11 cellular contexts compared by ENCODE assay signal in genomic region chr1:161915051-161915503, GRCh38.
DNase-seq lines count a peak whose midpoint lies in the region; ATAC-seq and TF ChIP-seq lines count a peak whose summit lies in the region.
"Had no signal": no experiment of that assay in that cellular context is flagged by ENCODE, and none has a peak within 500 bp of the region (broad histone marks: within the 10 kb centered on the region; RNA-seq: fewer than 3 reads in every experiment).

No MANE protein-coding gene starts in this region.

- H3K9me3 ChIP-seq in A673 (ENCODE audit: low read depth, low read length, poor library complexity, severe bottlenecking) = no peaks in the 10 kb centered on the region
- H3K9me3 ChIP-seq: sigmoid colon, transverse colon had no signal

- ATAC-seq in HG02938 (IDR thresholded peaks at IDR 0.05; ENCODE audit: unreplicated experiment) (peak; percentile 87), omental fat pad (ENCODE audit: low FRiP score) (no peak), HG03108 (IDR thresholded peaks at IDR 0.05; ENCODE audit: unreplicated experiment) (no peak)
- ATAC-seq in stimulated activated naive CD8-positive, alpha-beta T cell treated with anti-CD3 and anti-CD28 coated beads, Interleukin-15, amount 100 ng/mL, for 72 hours = peak; percentile 91

- no peak overlapping the region for H3K27ac Mint-ChIP-seq in activated naive CD4-positive, alpha-beta T cell treated with anti-CD3 and anti-CD28 coated beads for 36 hours
- H3K27ac Mint-ChIP-seq in stimulated activated naive CD8-positive, alpha-beta T cell treated with anti-CD3 and anti-CD28 coated beads, Interleukin-15, amount 100 ng/mL, for 72 hours = no peak overlapping the region

- DNase-seq in activated naive CD4-positive, alpha-beta T cell treated with anti-CD3 and anti-CD28 coated beads for 36 hours = peak; percentile 83
- DNase-seq in activated naive CD4-positive, alpha-beta T cell (lab: John Stamatoyannopoulos, UW) = no peak
- peak; percentile 40 to 58 for DNase-seq in activated T-cell treated with anti-CD3 and anti-CD28 coated beads, Interleukin-2, amount 50 U/mL, for 48 hours
- DNase-seq in stimulated activated naive CD8-positive, alpha-beta T cell treated with anti-CD3 and anti-CD28 coated beads, Interleukin-15, amount 100 ng/mL, for 72 hours = peak; percentile 19 to 49
- DNase-seq in omental fat pad (ENCODE audit: low spot score) (no peak), A673 (ENCODE audit: low spot score) (no peak)
- DNase-seq: NCI-H1105 treated with DMSO at 0.1 percent for 48 hours, sigmoid colon, transverse colon had no signal

- no peaks in the 10 kb centered on the region for H3K4me1 ChIP-seq in A673 (ENCODE audit: insufficient read depth, low read length, poor library complexity, severe bottlenecking)

- H3K36me3 Mint-ChIP-seq in activated naive CD4-positive, alpha-beta T cell treated with anti-CD3 and anti-CD28 coated beads for 36 hours (ENCODE audit: low read depth) = peaks cover 10% of the 10 kb centered on the region

- H3K4me3 ChIP-seq in A673 (ENCODE audit: low read depth, low read length, poor library complexity, severe bottlenecking) = no peak overlapping the region
- H3K4me3 ChIP-seq: sigmoid colon, transverse colon had no signal

- peaks cover 35% of the 10 kb centered on the region for H3K4me1 Mint-ChIP-seq in activated naive CD4-positive, alpha-beta T cell treated with anti-CD3 and anti-CD28 coated beads for 36 hours (ENCODE audit: low read depth)
- peaks cover 22% of the 10 kb centered on the region for H3K4me1 Mint-ChIP-seq in stimulated activated naive CD8-positive, alpha-beta T cell treated with anti-CD3 and anti-CD28 coated beads, Interleukin-15, amount 100 ng/mL, for 72 hours

- H3K27me3 Mint-ChIP-seq in activated naive CD4-positive, alpha-beta T cell treated with anti-CD3 and anti-CD28 coated beads for 36 hours (ENCODE audit: low read depth) = no peaks in the 10 kb centered on the region
- H3K27me3 Mint-ChIP-seq in stimulated activated naive CD8-positive, alpha-beta T cell treated with anti-CD3 and anti-CD28 coated beads, Interleukin-15, amount 100 ng/mL, for 72 hours = no peaks in the 10 kb centered on the region

- no TSS peak for BruUV-seq in A673 (replicated peaks; lab: Mats Ljungman, UMichigan)

- H3K27me3 ChIP-seq in A673 (replicated peaks; ENCODE audit: insufficient read depth, low read depth, low read length, poor library complexity) = no peaks in the 10 kb centered on the region
- H3K27me3 ChIP-seq: sigmoid colon, transverse colon had no signal

- H3K4me3 Mint-ChIP-seq in activated naive CD4-positive, alpha-beta T cell treated with anti-CD3 and anti-CD28 coated beads for 36 hours = no peak overlapping the region
- no peak overlapping the region for H3K4me3 Mint-ChIP-seq in stimulated activated naive CD8-positive, alpha-beta T cell treated with anti-CD3 and anti-CD28 coated beads, Interleukin-15, amount 100 ng/mL, for 72 hours

- H3K36me3 ChIP-seq in A673 (ENCODE audit: insufficient read depth, low read length, poor library complexity, severe bottlenecking) = no peaks in the 10 kb centered on the region

- H3K9me3 Mint-ChIP-seq in activated naive CD4-positive, alpha-beta T cell treated with anti-CD3 and anti-CD28 coated beads for 36 hours = no peaks in the 10 kb centered on the region
- H3K9me3 Mint-ChIP-seq in stimulated activated naive CD8-positive, alpha-beta T cell treated with anti-CD3 and anti-CD28 coated beads, Interleukin-15, amount 100 ng/mL, for 72 hours = no peaks in the 10 kb centered on the region

- intact Hi-C loops in activated naive CD4-positive, alpha-beta T cell treated with anti-CD3 and anti-CD28 coated beads for 36 hours (cut with micrococcal nuclease) = loop anchor here (1.0 to 10.0 kb wide), 7 partner anchors 18 to 650 kb away; partner anchors contain the start of genes ATF6, UAP1 and UHMK1
- intact Hi-C loops in A673 (cut with micrococcal nuclease; ENCODE audit: unreplicated experiment) = no loop called here

- POLR2A ChIA-PET in A673 (lab: Charles Lee; ENCODE audit: low non-redundant PET) = no interaction called here

- CTCF ChIA-PET in activated naive CD4-positive, alpha-beta T cell treated with anti-CD3 and anti-CD28 coated beads for 36 hours (lab: Charles Lee) = interaction anchor here (0.6 to 3.3 kb wide), 13 partner anchors 8 to 122 kb away, joined by 3 to 10 read pairs (median 4); no protein-coding TSS in a partner anchor
- CTCF ChIA-PET in A673 (lab: Charles Lee) = no interaction called here

- no peak for TF ChIP-seq CTCF in omental fat pad (IDR thresholded peaks at IDR 0.05)
- TF ChIP-seq CTCF in A673 (conservative IDR thresholded peaks at IDR 0.05; ENCODE audit: low read depth, low read length) = no peak

- no peak overlapping the region for H3K27ac ChIP-seq in A673 (ENCODE audit: low read depth, low read length, poor library complexity, severe bottlenecking)
- H3K27ac ChIP-seq: sigmoid colon, transverse colon had no signal

Comparison
In these comparisons a context has a peak if more than half of its experiments do, and no peak if none do; other contexts are left out.
1. DNase-seq: peak in activated naive CD4-positive, alpha-beta T cell treated with anti-CD3 and anti-CD28 coated beads for 36 hours (single experiment), activated T-cell treated with anti-CD3 and anti-CD28 coated beads, Interleukin-2, amount 50 U/mL, for 48 hours (2 of 2) and stimulated activated naive CD8-positive, alpha-beta T cell treated with anti-CD3 and anti-CD28 coated beads, Interleukin-15, amount 100 ng/mL, for 72 hours (2 of 2); none in activated naive CD4-positive, alpha-beta T cell (0 of 4), omental fat pad (single experiment) and A673 (single experiment).
2. ATAC-seq: peak in HG02938 (single experiment) and stimulated activated naive CD8-positive, alpha-beta T cell treated with anti-CD3 and anti-CD28 coated beads, Interleukin-15, amount 100 ng/mL, for 72 hours (single experiment); none in omental fat pad (single experiment) and HG03108 (single experiment).